Comparison of ENCODE assay signal across 2 cellular contexts in the genomic region with DNA sequence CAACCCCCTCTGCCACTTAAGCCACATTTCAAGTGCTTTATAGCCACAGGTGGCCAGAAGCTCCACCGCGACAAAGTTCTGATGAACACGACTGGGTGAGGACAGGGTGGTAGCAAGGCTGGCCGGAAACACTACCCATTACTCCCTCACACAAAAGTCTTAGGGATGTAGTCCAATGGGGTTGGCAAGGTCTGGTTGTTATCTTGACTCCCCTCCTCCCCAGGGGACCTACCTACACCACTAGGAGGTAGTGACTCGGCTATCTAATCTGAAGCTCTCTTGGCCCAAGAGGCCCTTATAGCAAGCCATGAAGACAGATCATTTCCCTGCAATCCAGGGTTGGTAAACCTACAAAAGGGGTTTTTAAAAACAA.
TF ChIP-seq lines count a peak whose summit lies in the region.

No MANE protein-coding gene starts in this region.

TF ChIP-seq in HepG2, 621 proteins besides CTCF, POLR2A, EP300 and RAD21:
- TF ChIP-seq SSRP1 (CRISPR knock-in tag; IDR thresholded peaks at IDR 0.05) (0 out of 2 replicates have a peak, but pooled peaks have one; percentile 57), AHR (CRISPR knock-in tag; IDR thresholded peaks at IDR 0.05) (no peak), POLR2G (IDR thresholded peaks at IDR 0.05; ENCODE audit: low read depth, low read length) (peak; percentile 46; the same call in 1 of the 2 replicates), ZNF251 (CRISPR knock-in tag; IDR thresholded peaks at IDR 0.05) (no peak), RBM22 (optimal IDR thresholded peaks at IDR 0.05; ENCODE audit: low read length) (peak; percentile 86), ZNF44 (CRISPR knock-in tag; IDR thresholded peaks at IDR 0.05) (0 out of 2 replicates have a peak, but pooled peaks have one; percentile 47), EZH2 (conservative IDR thresholded peaks at IDR 0.05; ENCODE audit: low read depth, low read length) (no peak), ZFY (CRISPR knock-in tag; IDR thresholded peaks at IDR 0.05) (0 out of 2 replicates have a peak, but pooled peaks have one; percentile 20)

TF ChIP-seq in SK-N-SH treated with all-trans-retinoic acid at 6 μM for 48 hours, 23 proteins besides CTCF, POLR2A, EP300 and RAD21:
- no peak for TF ChIP-seq SNAI2 (CRISPR knock-in tag; IDR thresholded peaks at IDR 0.05)
